ENCODE assay signal across 13 cellular contexts in the genomic region with DNA sequence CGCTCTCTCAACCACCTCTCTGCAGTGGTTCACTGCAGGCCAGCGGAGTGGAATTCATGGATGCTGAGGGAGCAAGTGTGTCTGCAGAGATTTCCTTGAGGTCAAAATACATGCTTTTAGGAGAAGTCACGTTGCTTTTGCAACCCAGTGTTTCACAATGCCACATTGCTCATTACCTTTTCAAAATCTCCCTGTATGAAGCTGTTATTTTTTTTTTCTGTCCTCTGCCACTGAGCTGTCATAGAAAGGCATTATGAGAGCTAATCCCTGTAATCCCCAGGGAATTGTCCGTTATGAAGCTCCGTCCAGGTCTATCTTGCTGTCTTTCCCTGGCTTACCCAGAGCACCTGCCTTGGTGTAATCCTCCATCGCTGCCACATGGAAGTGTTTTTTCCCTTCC.
DNase-seq lines count a peak whose midpoint lies in the region; ATAC-seq, FAIRE-seq and TF ChIP-seq lines count a peak whose summit lies in the region.
"Had no signal": no experiment of that assay in that cellular context is flagged by ENCODE, and none has a peak within 500 bp of the region (broad histone marks: within the 10 kb centered on the region; RNA-seq: fewer than 3 reads in every experiment).

No MANE protein-coding gene starts in this region.

- H3K27me3 ChIP-seq in gastrocnemius medialis, result peaks cover 0 to 2% (median 0%) of the 10 kb centered on the region in 3 donors

- no peak for FAIRE-seq in GM19239 (lab: Jason Lieb, UNC)

- no peaks in the 10 kb centered on the region for H3K36me3 ChIP-seq in gastrocnemius medialis

- no peak overlapping the region for H3K4me3 ChIP-seq in gastrocnemius medialis
- H3K4me3 ChIP-seq in coronary artery, result no peak overlapping the region

- TF ChIP-seq CTCF in gastrocnemius medialis (IDR thresholded peaks at IDR 0.05 in 4 of 5, conservative IDR thresholded peaks at IDR 0.05 in 1 of 5) (no peak), coronary artery (IDR thresholded peaks at IDR 0.05) (no peak)

- peak; percentile 88 for DNase-seq in GM04504 (ENCODE audit: low read depth)
- peak; percentile 88 for DNase-seq in NCI-H82 treated with DMSO at 0.1 percent for 48 hours (lab: John Stamatoyannopoulos, UW; ENCODE audit: unreplicated experiment)
- peak; percentile 93 for DNase-seq in fibroblast of gingiva (ENCODE audit: low read depth)
- peak in 1 of 2 donors; percentile 18 for DNase-seq in gastrocnemius medialis
- DNase-seq in activated CD8-positive, alpha-beta memory T cell treated with anti-CD3 and anti-CD28 coated beads for 24 hours, result no peak
- DNase-seq in GM19239 (ENCODE audit: insufficient read length, low spot score), result no peak
- DNase-seq in coronary artery (ENCODE audit: low spot score), result no peak
- DNase-seq: activated CD8-positive, alpha-beta T cell treated with anti-CD3 and anti-CD28 coated beads, Interleukin-2, amount 10 ng/mL, durations not matched to agents 7 days and 5 days; activated naive CD8-positive, alpha-beta T cell treated with anti-CD3 and anti-CD28 coated beads for 36 hours; DMS79; left cardiac atrium; T-cell had no signal

- no peak for TF ChIP-seq POLR2A in gastrocnemius medialis (IDR thresholded peaks at IDR 0.05)

- ATAC-seq in gastrocnemius medialis, result peak; percentile 31 to 34
- ATAC-seq in HG03432 (IDR thresholded peaks at IDR 0.05; ENCODE audit: unreplicated experiment), result no peak
- ATAC-seq: activated CD8-positive, alpha-beta T cell treated with anti-CD3 and anti-CD28 coated beads, Interleukin-2, amount 10 ng/mL, durations not matched to agents 7 days and 5 days; T-cell had no signal

- H3K27ac ChIP-seq in gastrocnemius medialis, result no peak overlapping the region
- H3K27ac ChIP-seq in coronary artery, result no peak overlapping the region

- intact Hi-C loops in gastrocnemius medialis (cut with DNase I; ENCODE audit: low total_unique reads), result no loop called here

- in situ Hi-C loops in gastrocnemius medialis (cut with MboI; ENCODE audit: low sequenced_read_pairs in 4 of 4), result no loop called here

- H3K9me3 ChIP-seq in gastrocnemius medialis, result no peaks in the 10 kb centered on the region

- peaks cover 0 to 8% of the 10 kb centered on the region in 2 donors for H3K4me1 ChIP-seq in gastrocnemius medialis

Comparison
In these comparisons a context has a peak if more than half of its experiments do, and no peak if none do; other contexts are left out.
1. DNase-seq: peak in GM04504 (single experiment), NCI-H82 treated with DMSO at 0.1 percent for 48 hours (single experiment) and fibroblast of gingiva (single experiment); none in activated CD8-positive, alpha-beta memory T cell treated with anti-CD3 and anti-CD28 coated beads for 24 hours (single experiment), GM19239 (single experiment) and coronary artery (single experiment).